Comparison of ENCODE assay signal across 15 cellular contexts in the genomic region with DNA sequence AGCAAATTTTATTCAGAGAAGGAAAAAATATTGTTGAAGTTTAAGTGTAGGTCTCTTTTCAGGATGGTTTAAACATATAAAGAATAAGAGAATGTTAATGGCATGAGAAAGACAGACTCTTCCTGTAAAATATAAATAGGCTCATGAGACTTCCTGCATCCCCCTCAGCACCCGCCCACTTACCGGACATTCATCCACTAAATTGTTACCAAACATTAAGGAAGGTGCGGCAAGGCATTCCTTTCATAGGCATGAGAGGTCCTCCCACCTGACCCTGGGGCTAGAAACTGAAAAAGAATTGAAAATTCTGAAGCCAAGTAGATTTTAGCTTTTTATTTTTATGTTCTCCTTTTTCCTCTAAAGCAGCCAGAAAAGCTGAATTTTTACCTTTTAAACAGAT.
"Had no signal": no experiment of that assay in that cellular context is flagged by ENCODE, and none has a peak within 500 bp of the region (broad histone marks: within the 10 kb centered on the region; RNA-seq: fewer than 3 reads in every experiment).

No MANE protein-coding gene starts in this region.

- H3K9me3 Mint-ChIP-seq: activated CD4-positive, alpha-beta T cell treated with anti-CD3 and anti-CD28 coated beads, Interleukin-2, amount 10 ng/mL, durations not matched to agents 24 days and 14 days; activated naive CD8-positive, alpha-beta T cell treated with anti-CD3 and anti-CD28 coated beads, Interleukin-2, amount 10 ng/mL, durations not matched to agents 7 days and 5 days; activated T-cell treated with anti-CD3 and anti-CD28 coated beads, Interleukin-2, amount 50 U/mL, for 72 hours; dendritic cell treated with granulocyte-macrophage colony-stimulating factor and Interleukin-4, amounts not matched to agents 40 ng/mL and 50 ng/mL, for 4 days; T-helper 2 cell treated with Interferon-gamma antibody and Interleukin-4, amounts not matched to agents 5 μg/mL and 100 μg/mL, for 36 hours had no signal

- H3K27ac ChIP-seq: brain microvascular endothelial cell, left lung, pancreas had no signal

- H3K36me3 ChIP-seq: brain microvascular endothelial cell, left lung, pancreas had no signal

- H3K36me3 Mint-ChIP-seq: activated naive CD8-positive, alpha-beta T cell treated with anti-CD3 and anti-CD28 coated beads, Interleukin-2, amount 10 ng/mL, durations not matched to agents 7 days and 5 days; naive thymus-derived CD4-positive, alpha-beta T cell had no signal

- H3K27me3 ChIP-seq: brain microvascular endothelial cell, left lung, pancreas had no signal

- H3K9me3 ChIP-seq: left lung, mucosa of descending colon, pancreas had no signal

- H3K4me3 Mint-ChIP-seq: activated CD4-positive, alpha-beta T cell treated with anti-CD3 and anti-CD28 coated beads, Interleukin-2, amount 10 ng/mL, durations not matched to agents 24 days and 14 days; activated naive CD8-positive, alpha-beta T cell treated with anti-CD3 and anti-CD28 coated beads, Interleukin-2, amount 10 ng/mL, durations not matched to agents 7 days and 5 days; activated T-cell treated with anti-CD3 and anti-CD28 coated beads, Interleukin-2, amount 50 U/mL, for 72 hours; dendritic cell treated with granulocyte-macrophage colony-stimulating factor and Interleukin-4, amounts not matched to agents 40 ng/mL and 50 ng/mL, for 4 days; naive thymus-derived CD4-positive, alpha-beta T cell; T-helper 2 cell treated with Interferon-gamma antibody and Interleukin-4, amounts not matched to agents 5 μg/mL and 100 μg/mL, for 36 hours had no signal

- H3K27ac Mint-ChIP-seq: activated CD4-positive, alpha-beta T cell treated with anti-CD3 and anti-CD28 coated beads, Interleukin-2, amount 10 ng/mL, durations not matched to agents 24 days and 14 days; activated naive CD8-positive, alpha-beta T cell treated with anti-CD3 and anti-CD28 coated beads, Interleukin-2, amount 10 ng/mL, durations not matched to agents 7 days and 5 days; activated T-cell treated with anti-CD3 and anti-CD28 coated beads, Interleukin-2, amount 50 U/mL, for 72 hours; dendritic cell treated with granulocyte-macrophage colony-stimulating factor and Interleukin-4, amounts not matched to agents 40 ng/mL and 50 ng/mL, for 4 days; naive thymus-derived CD4-positive, alpha-beta T cell; T-helper 2 cell treated with Interferon-gamma antibody and Interleukin-4, amounts not matched to agents 5 μg/mL and 100 μg/mL, for 36 hours had no signal

- H3K27me3 Mint-ChIP-seq: dendritic cell treated with granulocyte-macrophage colony-stimulating factor and Interleukin-4, amounts not matched to agents 40 ng/mL and 50 ng/mL, for 4 days had no signal

- H3K4me1 ChIP-seq: left lung, pancreas had no signal

- H3K4me1 Mint-ChIP-seq: activated CD4-positive, alpha-beta T cell treated with anti-CD3 and anti-CD28 coated beads, Interleukin-2, amount 10 ng/mL, durations not matched to agents 24 days and 14 days; activated naive CD8-positive, alpha-beta T cell treated with anti-CD3 and anti-CD28 coated beads, Interleukin-2, amount 10 ng/mL, durations not matched to agents 7 days and 5 days had no signal

- H3K4me3 ChIP-seq: left lung, mucosa of descending colon, pancreas had no signal

- DNase-seq: activated CD4-positive, alpha-beta T cell treated with anti-CD3 and anti-CD28 coated beads, Interleukin-2, amount 10 ng/mL, durations not matched to agents 24 days and 14 days; activated CD4-positive, CD25-positive, alpha-beta regulatory T cell; activated CD8-positive, alpha-beta memory T cell treated with anti-CD3 and anti-CD28 coated beads, Interleukin-2, amount 50 U/mL, for 48 hours; activated gamma-delta T cell; activated naive CD8-positive, alpha-beta T cell treated with anti-CD3 and anti-CD28 coated beads, Interleukin-2, amount 10 ng/mL, durations not matched to agents 7 days and 5 days; activated T-cell treated with anti-CD3 and anti-CD28 coated beads, Interleukin-2, amount 50 U/mL, for 72 hours; brain microvascular endothelial cell; left lung; mucosa of descending colon; naive thymus-derived CD4-positive, alpha-beta T cell; pancreas; stimulated activated CD4-positive, alpha-beta T cell treated with anti-CD3 and anti-CD28 coated beads, Interleukin-12 subunit alpha, Interleukin-12 subunit beta, amount 100 ng/mL, for 4 hours; stimulated activated CD4-positive, alpha-beta T cell treated with anti-CD3 and anti-CD28 coated beads, Interleukin-2, amount 100 ng/mL, for 24 hours had no signal
